Comparison of ENCODE assay signal across 9 cellular contexts in genomic region chr15:60006808-60007346, GRCh38. TPM values are rescaled to one million over a fixed set of nuclear protein-coding genes. Genes with fewer than 3 reads are reported as not detected.
A peak's percentile ranks its signal among the peaks of the same experiment; 100 is the strongest.
DNase-seq lines count a peak whose midpoint lies in the region; ATAC-seq, FAIRE-seq and TF ChIP-seq lines count a peak whose summit lies in the region.
"Had no signal": no experiment of that assay in that cellular context is flagged by ENCODE, and none has a peak within 500 bp of the region (broad histone marks: within the 10 kb centered on the region; RNA-seq: fewer than 3 reads in every experiment).

No MANE protein-coding gene starts in this region.

- H3K9ac ChIP-seq in neural cell (ENCODE audit: low read length), result no peak overlapping the region

- peaks cover 96% of the 10 kb centered on the region for H3K27me3 Mint-ChIP-seq in CD4-positive, CD25-positive, alpha-beta regulatory T cell

- no peak for TF ChIP-seq EP300 in neural cell (conservative IDR thresholded peaks at IDR 0.05; ENCODE audit: poor library complexity, severe bottlenecking)

- no peak for DNase-seq in CD4-positive, CD25-positive, alpha-beta regulatory T cell
- no peak for DNase-seq in MG63
- DNase-seq in coronary artery (ENCODE audit: low spot score), result no peak
- no peak for DNase-seq in nucleus accumbens (lab: John Stamatoyannopoulos, UW)
- DNase-seq in GM12891 (ENCODE audit: insufficient read length, low spot score), result no peak
- DNase-seq in RKO (ENCODE audit: low spot score), result no peak

- H3K36me3 Mint-ChIP-seq in CD4-positive, CD25-positive, alpha-beta regulatory T cell, result no peaks in the 10 kb centered on the region

- no peaks in the 10 kb centered on the region for H4K20me1 ChIP-seq in neural cell (ENCODE audit: insufficient read depth)

- TF ChIP-seq CTCF in coronary artery (IDR thresholded peaks at IDR 0.05) (no peak), neural cell (IDR thresholded peaks at IDR 0.05; ENCODE audit: poor library complexity, severe bottlenecking) (no peak)

- no peak for FAIRE-seq in GM12891 (lab: Jason Lieb, UNC)
- FAIRE-seq: endometrium had no signal

- no peak overlapping the region for H3K4me2 ChIP-seq in neural cell (ENCODE audit: low read length)

- no peaks in the 10 kb centered on the region for H3K36me3 ChIP-seq in CD4-positive, CD25-positive, alpha-beta regulatory T cell (ENCODE audit: control insufficient read depth, insufficient read depth, low read length)
- H3K36me3 ChIP-seq in MG63, result no peaks in the 10 kb centered on the region
- H3K36me3 ChIP-seq in neural cell (ENCODE audit: insufficient read depth, low read length), result no peaks in the 10 kb centered on the region

- no peak overlapping the region for H3K27ac ChIP-seq in CD4-positive, CD25-positive, alpha-beta regulatory T cell (ENCODE audit: insufficient read depth, low read length, poor library complexity, severe bottlenecking)
- H3K27ac ChIP-seq in coronary artery, result no peak overlapping the region
- no peak overlapping the region for H3K27ac ChIP-seq in neural cell (ENCODE audit: low read length)

- no peaks in the 10 kb centered on the region for H3F3A ChIP-seq in neural cell (ENCODE audit: insufficient read depth, low read length, poor library complexity, severe bottlenecking)

- no peak for TF ChIP-seq POLR2A in GM12891 (IDR thresholded peaks at IDR 0.05; ENCODE audit: low read depth, low read length)

- H3K9me2 ChIP-seq in neural cell (ENCODE audit: insufficient read depth, low read length), result no peaks in the 10 kb centered on the region

- no peak for TF ChIP-seq RAD21 in neural cell (conservative IDR thresholded peaks at IDR 0.05)

- H3K4me3 Mint-ChIP-seq in CD4-positive, CD25-positive, alpha-beta regulatory T cell, result peak overlapping the region; percentile 91 to 99 (median 94)

- H3K27me3 ChIP-seq in CD4-positive, CD25-positive, alpha-beta regulatory T cell (ENCODE audit: control insufficient read depth, insufficient read depth, low read length), result peaks cover 71% of the 10 kb centered on the region
- H3K27me3 ChIP-seq in MG63, result peaks cover 96% of the 10 kb centered on the region
- peaks cover 99% of the 10 kb centered on the region for H3K27me3 ChIP-seq in neural cell (ENCODE audit: insufficient read depth, low read depth, low read length)

- no peak overlapping the region for H2AFZ ChIP-seq in neural cell (ENCODE audit: low read depth, low read length)

- peaks cover 39% of the 10 kb centered on the region for H3K4me1 ChIP-seq in CD4-positive, CD25-positive, alpha-beta regulatory T cell (ENCODE audit: control insufficient read depth, insufficient read depth, low read length, poor library complexity, severe bottlenecking)

- H3K4me3 ChIP-seq in CD4-positive, CD25-positive, alpha-beta regulatory T cell (ENCODE audit: low read depth, low read length), result peak overlapping the region; percentile 91
- H3K4me3 ChIP-seq in MG63, result peak overlapping the region; percentile 47
- peak overlapping the region; percentile 69 for H3K4me3 ChIP-seq in coronary artery
- H3K4me3 ChIP-seq in neural cell (ENCODE audit: low read length), result no peak overlapping the region

- H3K9me3 Mint-ChIP-seq in CD4-positive, CD25-positive, alpha-beta regulatory T cell, result peaks cover 0 to 17% (median 2%) of the 10 kb centered on the region in 7 donors

- H3K9me3 ChIP-seq in CD4-positive, CD25-positive, alpha-beta regulatory T cell (ENCODE audit: control insufficient read depth in 2 of 2, low read length in 2 of 2), result peaks cover 7 to 11% of the 10 kb centered on the region in 2 experiments
- H3K9me3 ChIP-seq in MG63, result no peaks in the 10 kb centered on the region
- no peaks in the 10 kb centered on the region for H3K9me3 ChIP-seq in neural cell (ENCODE audit: low read length)

- peaks cover 12 to 57% (median 35%) of the 10 kb centered on the region in 4 donors for H3K4me1 Mint-ChIP-seq in CD4-positive, CD25-positive, alpha-beta regulatory T cell

- H3K79me2 ChIP-seq in neural cell (replicated peaks; ENCODE audit: insufficient read depth, low read length), result no peaks in the 10 kb centered on the region

- H3K27ac Mint-ChIP-seq in CD4-positive, CD25-positive, alpha-beta regulatory T cell, result peak overlapping the region in 2 of 3 donors; percentile 89 to 91

- ATAC-seq in CD4-positive, CD25-positive, alpha-beta regulatory T cell (ENCODE audit: low read depth in 2 of 2), result no peak
- no peak for ATAC-seq in HG03342 (IDR thresholded peaks at IDR 0.05; ENCODE audit: unreplicated experiment)

TF ChIP-seq in neural cell, 6 proteins besides CTCF, POLR2A, EP300 and RAD21:
- TF ChIP-seq POLR2AphosphoS5 (IDR thresholded peaks at IDR 0.05) (peak; percentile 68), SMC3 (conservative IDR thresholded peaks at IDR 0.05; ENCODE audit: poor library complexity) (no peak), REST (IDR thresholded peaks at IDR 0.05; ENCODE audit: borderline replicate concordance) (no peak), MXI1 (conservative IDR thresholded peaks at IDR 0.05; ENCODE audit: poor library complexity, severe bottlenecking) (no peak), EZH2 (IDR thresholded peaks at IDR 0.05; ENCODE audit: borderline replicate concordance, insufficient read depth, low read length, poor library complexity, severe bottlenecking) (no peak)

TF ChIP-seq in GM12891, 5 proteins besides CTCF, POLR2A, EP300 and RAD21:
- TF ChIP-seq POLR2AphosphoS5 (IDR thresholded peaks at IDR 0.05; ENCODE audit: low read depth, low read length), result no peak
- TF ChIP-seq PAX5 (IDR thresholded peaks at IDR 0.05; ENCODE audit: insufficient read depth, low read length, severe bottlenecking), result no peak
- TF ChIP-seq TAF1 (IDR thresholded peaks at IDR 0.05; ENCODE audit: low read depth, low read length), result no peak
TF ChIP-seq in GM12891: peak in this region for 0.

RNA-seq across cellular contexts. Expression of gene FOXB1, which starts 2.8 kb away (rescaled TPM):
- 4.0 TPM for total RNA-seq in CD4-positive, CD25-positive, alpha-beta regulatory T cell
- 1 to 10 TPM in 2 of 4 donors, under 1 TPM in 2; 0.46 to 1.8 (median 0.94) TPM for polyA plus RNA-seq in CD4-positive, CD25-positive, alpha-beta regulatory T cell
- total RNA-seq in MG63 (2014; rRNA removed; shearing (Covaris generic); ENCODE audit: low replicate concordance), result not detected in 2 replicates
- polyA plus RNA-seq in neural cell, result not detected in 2 replicates
- polyA minus RNA-seq in neural cell, result not detected in 2 replicates
- 0.04 TPM for polyA plus RNA-seq in GM12891 (2012; ENCODE audit: low read depth, missing spikeins)
